ENCODE assay signal across 8 cellular contexts in genomic region chr4:86961605-86962295, GRCh38. TPM values are rescaled to one million over a fixed set of nuclear protein-coding genes. Genes with fewer than 3 reads are reported as not detected.
DNase-seq lines count a peak whose midpoint lies in the region; ATAC-seq, FAIRE-seq and TF ChIP-seq lines count a peak whose summit lies in the region.

No MANE protein-coding gene starts in this region.

- H3K27me3 Mint-ChIP-seq in MCF 10A (ENCODE audit: insufficient read depth, unreplicated experiment): no peaks in the 10 kb centered on the region

- H3K36me3 ChIP-seq in small intestine (ENCODE audit: control insufficient read depth in 2 of 2, insufficient read depth in 2 of 2, low read length in 2 of 2): no peaks in the 10 kb centered on the region

- H3K9me3 Mint-ChIP-seq in MCF 10A (ENCODE audit: unreplicated experiment): no peaks in the 10 kb centered on the region

- DNase-seq in GM12892 (ENCODE audit: insufficient read length) (no peak), HT-29 (ENCODE audit: low spot score) (peak; percentile 36), SK-N-DZ (ENCODE audit: low spot score) (peak; percentile 29), left cardiac atrium (no peak), small intestine (no peak), MCF 10A (ENCODE audit: unreplicated experiment) (no peak)

- no peaks in the 10 kb centered on the region for H3K9me3 ChIP-seq in small intestine (ENCODE audit: control insufficient read depth, low read depth)

- POLR2A ChIA-PET in MCF 10A (lab: Yijun Ruan, JAX): interaction anchor here (0.6 to 0.9 kb wide), 2 partner anchors 13 to 45 kb away, joined by 4 to 7 read pairs; no protein-coding TSS in a partner anchor

- FAIRE-seq in GM12892 (lab: Jason Lieb, UNC) (peak; percentile 94), small intestine (lab: Jason Lieb, UNC) (no peak)

- intact Hi-C loops in left cardiac atrium (cut with DNase I) (no loop called here), MCF 10A (cut with micrococcal nuclease) (no loop called here)

- no peak for TF ChIP-seq CTCF in MCF 10A (IDR thresholded peaks at IDR 0.05; ENCODE audit: unreplicated experiment)

- no peaks in the 10 kb centered on the region for H3K27me3 ChIP-seq in small intestine (ENCODE audit: control insufficient read depth in 2 of 2, insufficient read depth in 2 of 2, low read length in 2 of 2)

- 56 to 77% (median 72%) methylated on average over 9 of the region's 9 CpGs for WGBS in small intestine, 3 donors

- H3K4me3 ChIP-seq in small intestine (ENCODE audit: low read depth in 1 of 2, low read length in 2 of 2): no peak overlapping the region

- ATAC-seq in GM21528 (IDR thresholded peaks at IDR 0.05; ENCODE audit: low FRiP score, unreplicated experiment) (peak; percentile 91), left cardiac atrium (peak; percentile 66 to 72), esophagus mucosa (no peak)

- no TSS peak for BruUV-seq in MCF 10A (replicated peaks; lab: Mats Ljungman, UMichigan)

- TF ChIP-seq POLR2A in GM12892 (IDR thresholded peaks at IDR 0.05; ENCODE audit: low read depth, low read length): peak; percentile 62; the same call in 1 of the 2 replicates

- H3K27ac ChIP-seq in small intestine (ENCODE audit: low read depth in 1 of 2, low read length in 1 of 2): peak overlapping the region in 1 of 2 donors; percentile 56

- H3K4me1 Mint-ChIP-seq in MCF 10A (ENCODE audit: insufficient read depth, unreplicated experiment): no peaks in the 10 kb centered on the region

- no peak overlapping the region for H3K27ac Mint-ChIP-seq in MCF 10A (ENCODE audit: low read depth, unreplicated experiment)

- peaks cover 0 to 10% of the 10 kb centered on the region in 2 donors for H3K4me1 ChIP-seq in small intestine (ENCODE audit: control insufficient read depth in 2 of 2, insufficient read depth in 1 of 2, low read depth in 1 of 2, low read length in 1 of 2)

- no peak overlapping the region for H3K4me3 Mint-ChIP-seq in MCF 10A (ENCODE audit: unreplicated experiment)

- H3K36me3 Mint-ChIP-seq in MCF 10A (ENCODE audit: insufficient read depth, unreplicated experiment): peaks cover 35% of the 10 kb centered on the region

- CTCF ChIA-PET in MCF 10A (lab: Yijun Ruan, JAX): interaction anchor here (0.9 kb wide), 1 partner anchor 39 kb away, joined by 7 read pairs; no protein-coding TSS in a partner anchor

RNA-seq across cellular contexts. Expression of gene AFF1, which starts 26.9 kb away (rescaled TPM):
- polyA plus RNA-seq in GM12892 (2012; ENCODE audit: missing spikeins): 27.9 TPM
- 22.6 and 25.6 TPM in 2 replicates for total RNA-seq in HT-29 (2014; rRNA removed; shearing (Covaris generic))
- 4.8 and 5.3 TPM in 2 replicates for polyA plus RNA-seq in SK-N-DZ (2014; cell fraction: cytosol; rRNA removed)
- 6.0 and 7.0 TPM in 2 replicates for polyA plus RNA-seq in SK-N-DZ (2014; cell fraction: nucleus; rRNA removed)
- 10 to 100 TPM; 68.1 to 78.4 TPM for total RNA-seq in left cardiac atrium
- 10 to 100 TPM in 1 of 3 donors, 1 to 10 TPM in 2; 5.4 to 11.4 (median 9.4) TPM for polyA plus RNA-seq in small intestine
- total RNA-seq in esophagus mucosa: 39.8 TPM
- 56.2 and 61.9 TPM in 2 replicates for total RNA-seq in MCF 10A (2022)

Comparison
In these comparisons a context has a peak if more than half of its experiments do, and no peak if none do; other contexts are left out.
1. DNase-seq: peak in HT-29 (single experiment) and SK-N-DZ (single experiment); none in GM12892 (single experiment), left cardiac atrium (single experiment), small intestine (single experiment) and MCF 10A (single experiment).